Comparison of ENCODE assay signal across 1 cellular context in genomic region chr2:20488136-20488705, GRCh38.
TF ChIP-seq lines count a peak whose summit lies in the region.

No MANE protein-coding gene starts in this region.

TF ChIP-seq in GM23338, 12 proteins besides CTCF, POLR2A, EP300 and RAD21 (continued from another document):
- TF ChIP-seq REST (IDR thresholded peaks at IDR 0.05; ENCODE audit: unreplicated experiment), result no peak
